Comparison of ENCODE assay signal across 25 cellular contexts in the genomic region with DNA sequence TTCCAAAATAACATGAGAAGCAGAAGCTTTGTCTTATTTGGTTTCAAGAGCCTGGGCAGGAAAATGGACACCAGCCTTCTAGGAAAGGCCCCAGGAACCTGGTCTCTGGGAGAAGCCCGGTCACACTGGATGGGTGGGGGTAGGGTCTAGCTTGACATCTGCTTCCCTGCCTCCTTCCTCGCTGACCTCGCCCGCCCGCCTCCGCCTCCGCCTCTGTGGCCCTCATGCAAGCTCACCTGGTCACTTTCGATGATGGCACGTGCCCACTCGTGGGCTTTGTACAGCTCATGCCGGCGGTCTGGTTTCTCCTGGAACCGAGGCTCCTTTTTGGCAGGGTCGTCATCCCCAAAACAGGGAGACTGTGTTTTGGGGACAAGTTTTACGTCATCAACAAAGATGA.
"Had no signal": no experiment of that assay in that cellular context is flagged by ENCODE, and none has a peak within 500 bp of the region (broad histone marks: within the 10 kb centered on the region; RNA-seq: fewer than 3 reads in every experiment).

No MANE protein-coding gene starts in this region.

- H3K4me1 ChIP-seq: gastrocnemius medialis, prostate gland, right atrium auricular region, tibial artery, upper lobe of left lung, uterus had no signal

- H3K4me3 ChIP-seq: coronary artery, gastrocnemius medialis, heart left ventricle, lung, prostate gland, right atrium auricular region, smooth muscle cell, testis, tibial artery, upper lobe of left lung, uterus had no signal

- H3K27ac Mint-ChIP-seq: memory B cell; natural killer cell; stimulated activated naive CD8-positive, alpha-beta T cell treated with anti-CD3 and anti-CD28 coated beads, Interleukin-15, amount 100 ng/mL, for 72 hours had no signal

- H3K27me3 Mint-ChIP-seq: memory B cell; stimulated activated naive CD8-positive, alpha-beta T cell treated with anti-CD3 and anti-CD28 coated beads, Interleukin-15, amount 100 ng/mL, for 72 hours had no signal

- H3K36me3 Mint-ChIP-seq: natural killer cell had no signal

- H3K4me1 Mint-ChIP-seq: central memory CD8-positive, alpha-beta T cell; natural killer cell had no signal

- DNase-seq: dermis blood vessel endothelial cell; foreskin fibroblast; gastrocnemius medialis; heart left ventricle; natural killer cell; stimulated activated CD4-positive, alpha-beta T cell treated with anti-CD3 and anti-CD28 coated beads, Interleukin-12 subunit alpha, Interleukin-12 subunit beta, amount 100 ng/mL, for 4 hours; stimulated activated CD4-positive, alpha-beta T cell treated with anti-CD3 and anti-CD28 coated beads, Interleukin-1b, Interleukin-23, amount 100 ng/mL, for 48 hours; stimulated activated CD4-positive, alpha-beta T cell treated with anti-CD3 and anti-CD28 coated beads, Interleukin-4, amount 100 ng/mL, for 1 hour; stimulated activated CD8-positive, alpha-beta memory T cell treated with anti-CD3 and anti-CD28 coated beads, Interleukin-4, amount 100 ng/mL, for 48 hours; stimulated activated naive CD4-positive, alpha-beta T cell; stimulated activated naive CD8-positive, alpha-beta T cell treated with anti-CD3 and anti-CD28 coated beads, Interleukin-15, amount 100 ng/mL, for 72 hours; testis; tibial artery; uterus had no signal

- H3K9me3 ChIP-seq: gastrocnemius medialis, heart left ventricle, prostate gland, right atrium auricular region, testis, tibial artery, upper lobe of left lung, uterus had no signal

- H3K9me3 Mint-ChIP-seq: central memory CD8-positive, alpha-beta T cell; memory B cell; natural killer cell; stimulated activated naive CD8-positive, alpha-beta T cell treated with anti-CD3 and anti-CD28 coated beads, Interleukin-15, amount 100 ng/mL, for 72 hours had no signal

- H3K4me3 Mint-ChIP-seq: central memory CD8-positive, alpha-beta T cell; memory B cell; natural killer cell; stimulated activated naive CD8-positive, alpha-beta T cell treated with anti-CD3 and anti-CD28 coated beads, Interleukin-15, amount 100 ng/mL, for 72 hours had no signal

- H3K27me3 ChIP-seq: gastrocnemius medialis, heart left ventricle, right atrium auricular region, testis, tibial artery, upper lobe of left lung, uterus had no signal

- H3K27ac ChIP-seq: epithelial cell of prostate, gastrocnemius medialis, heart left ventricle, prostate gland, right atrium auricular region, testis, tibial artery, upper lobe of left lung, uterus had no signal

- ATAC-seq: esophagus mucosa; gastrocnemius medialis; heart left ventricle; left lobe of liver; natural killer cell; stimulated activated naive CD8-positive, alpha-beta T cell treated with anti-CD3 and anti-CD28 coated beads, Interleukin-15, amount 100 ng/mL, for 72 hours had no signal

- H3K4me2 ChIP-seq: smooth muscle cell had no signal

- H3K36me3 ChIP-seq: gastrocnemius medialis, uterus had no signal
